1 cellular context compared by ENCODE assay signal in genomic region chr7:135682191-135682590, GRCh38.
TF ChIP-seq lines count a peak whose summit lies in the region.

No MANE protein-coding gene starts in this region.

TF ChIP-seq in SK-N-SH treated with all-trans-retinoic acid at 6 μM for 48 hours, 23 proteins besides CTCF, POLR2A, EP300 and RAD21 (continued from another document):
- TF ChIP-seq, protein P1, sequence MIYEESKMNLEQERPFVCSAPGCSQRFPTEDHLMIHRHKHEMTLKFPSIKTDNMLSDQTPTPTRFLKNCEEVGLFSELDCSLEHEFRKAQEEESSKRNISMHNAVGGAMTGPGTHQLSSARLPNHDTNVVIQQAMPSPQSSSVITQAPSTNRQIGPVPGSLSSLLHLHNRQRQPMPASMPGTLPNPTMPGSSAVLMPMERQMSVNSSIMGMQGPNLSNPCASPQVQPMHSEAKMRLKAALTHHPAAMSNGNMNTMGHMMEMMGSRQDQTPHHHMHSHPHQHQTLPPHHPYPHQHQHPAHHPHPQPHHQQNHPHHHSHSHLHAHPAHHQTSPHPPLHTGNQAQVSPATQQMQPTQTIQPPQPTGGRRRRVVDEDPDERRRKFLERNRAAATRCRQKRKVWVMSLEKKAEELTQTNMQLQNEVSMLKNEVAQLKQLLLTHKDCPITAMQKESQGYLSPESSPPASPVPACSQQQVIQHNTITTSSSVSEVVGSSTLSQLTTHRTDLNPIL (CRISPR knock-in tag; IDR thresholded peaks at IDR 0.05; ENCODE audit: low read depth) = no peak
- no peak for TF ChIP-seq ZC3H10 (CRISPR knock-in tag; IDR thresholded peaks at IDR 0.05)
- no peak for TF ChIP-seq ZNF8 (CRISPR knock-in tag; IDR thresholded peaks at IDR 0.05)
- TF ChIP-seq TOX (CRISPR knock-in tag; IDR thresholded peaks at IDR 0.05; ENCODE audit: borderline replicate concordance) = no peak
- TF ChIP-seq SNAI2 (CRISPR knock-in tag; IDR thresholded peaks at IDR 0.05) = no peak
- no peak for TF ChIP-seq ESRRG (CRISPR knock-in tag; IDR thresholded peaks at IDR 0.05)
- no peak for TF ChIP-seq BACH2 (CRISPR knock-in tag; IDR thresholded peaks at IDR 0.05; ENCODE audit: borderline replicate concordance)
- no peak for TF ChIP-seq ISL1 (CRISPR knock-in tag; IDR thresholded peaks at IDR 0.05)
- TF ChIP-seq CSDC2 (CRISPR knock-in tag; IDR thresholded peaks at IDR 0.05) = no peak
- no peak for TF ChIP-seq TCF4 (CRISPR knock-in tag; IDR thresholded peaks at IDR 0.05; ENCODE audit: borderline replicate concordance)
- TF ChIP-seq, protein P2, sequence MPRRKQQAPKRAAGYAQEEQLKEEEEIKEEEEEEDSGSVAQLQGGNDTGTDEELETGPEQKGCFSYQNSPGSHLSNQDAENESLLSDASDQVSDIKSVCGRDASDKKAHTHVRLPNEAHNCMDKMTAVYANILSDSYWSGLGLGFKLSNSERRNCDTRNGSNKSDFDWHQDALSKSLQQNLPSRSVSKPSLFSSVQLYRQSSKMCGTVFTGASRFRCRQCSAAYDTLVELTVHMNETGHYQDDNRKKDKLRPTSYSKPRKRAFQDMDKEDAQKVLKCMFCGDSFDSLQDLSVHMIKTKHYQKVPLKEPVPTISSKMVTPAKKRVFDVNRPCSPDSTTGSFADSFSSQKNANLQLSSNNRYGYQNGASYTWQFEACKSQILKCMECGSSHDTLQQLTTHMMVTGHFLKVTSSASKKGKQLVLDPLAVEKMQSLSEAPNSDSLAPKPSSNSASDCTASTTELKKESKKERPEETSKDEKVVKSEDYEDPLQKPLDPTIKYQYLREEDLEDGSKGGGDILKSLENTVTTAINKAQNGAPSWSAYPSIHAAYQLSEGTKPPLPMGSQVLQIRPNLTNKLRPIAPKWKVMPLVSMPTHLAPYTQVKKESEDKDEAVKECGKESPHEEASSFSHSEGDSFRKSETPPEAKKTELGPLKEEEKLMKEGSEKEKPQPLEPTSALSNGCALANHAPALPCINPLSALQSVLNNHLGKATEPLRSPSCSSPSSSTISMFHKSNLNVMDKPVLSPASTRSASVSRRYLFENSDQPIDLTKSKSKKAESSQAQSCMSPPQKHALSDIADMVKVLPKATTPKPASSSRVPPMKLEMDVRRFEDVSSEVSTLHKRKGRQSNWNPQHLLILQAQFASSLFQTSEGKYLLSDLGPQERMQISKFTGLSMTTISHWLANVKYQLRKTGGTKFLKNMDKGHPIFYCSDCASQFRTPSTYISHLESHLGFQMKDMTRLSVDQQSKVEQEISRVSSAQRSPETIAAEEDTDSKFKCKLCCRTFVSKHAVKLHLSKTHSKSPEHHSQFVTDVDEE (CRISPR knock-in tag; IDR thresholded peaks at IDR 0.05) = no peak
- no peak for TF ChIP-seq GLIS3 (CRISPR knock-in tag; IDR thresholded peaks at IDR 0.05)
- no peak for TF ChIP-seq ARNTL (CRISPR knock-in tag; IDR thresholded peaks at IDR 0.05; ENCODE audit: borderline replicate concordance, low read depth)
